In genomic region chr18:36297419-36298112, GRCh38 we compare ENCODE assay signal across 8 cellular contexts. TPM values are rescaled to one million over a fixed set of nuclear protein-coding genes. Genes with fewer than 3 reads are reported as not detected.
DNase-seq lines count a peak whose midpoint lies in the region; ATAC-seq, FAIRE-seq and TF ChIP-seq lines count a peak whose summit lies in the region.

Gene FHOD3 (plus strand): TSS chr18:36297713. CDS start chr18:36297836, 123 bp downstream.

- H3K9ac ChIP-seq in kidney (ENCODE audit: low read length in 2 of 2), result peak within 1 kb of the TSS; percentile 8 to 66
- H3K9ac ChIP-seq in smooth muscle cell (ENCODE audit: low read depth), result peak within 1 kb of the TSS; percentile 6

- H3K79me2 ChIP-seq in smooth muscle cell (ENCODE audit: low read depth), result peaks cover 32% of the 10 kb centered on the region

- H3K4me3 ChIP-seq in kidney (ENCODE audit: low read length in 2 of 2) (peak within 1 kb of the TSS; percentile 62 to 65), smooth muscle cell (peak within 1 kb of the TSS; percentile 74)

- peak within 1 kb of the TSS; percentile 75 to 88 for H3K27ac ChIP-seq in kidney (ENCODE audit: low read depth in 2 of 2, low read length in 2 of 2)
- peak within 1 kb of the TSS; percentile 1 for H3K27ac ChIP-seq in smooth muscle cell (ENCODE audit: low read depth)

- ATAC-seq in HG02798 (IDR thresholded peaks at IDR 0.05; ENCODE audit: poor library complexity, unreplicated experiment), result peak; percentile 74

- no peaks in the 10 kb centered on the region for H3K36me3 ChIP-seq in kidney (ENCODE audit: control insufficient read depth in 1 of 2, insufficient read depth in 2 of 2, low read length in 2 of 2)
- no peaks in the 10 kb centered on the region for H3K36me3 ChIP-seq in smooth muscle cell (ENCODE audit: low read depth)

- no peak for FAIRE-seq in kidney (lab: Jason Lieb, UNC)

- WGBS in smooth muscle cell (ENCODE audit: low lambda C conversion rate), result under 1% methylated on average over 16 of the region's 89 CpGs

- H3F3A ChIP-seq in smooth muscle cell (ENCODE audit: low read depth), result no peaks in the 10 kb centered on the region

- H3K9me3 ChIP-seq in kidney (ENCODE audit: control insufficient read depth in 1 of 2, low read length in 2 of 2) (no peaks in the 10 kb centered on the region), smooth muscle cell (replicated peaks; ENCODE audit: low read depth) (no peaks in the 10 kb centered on the region)

- peak within 1 kb of the TSS; percentile 98 for H3K4me2 ChIP-seq in smooth muscle cell

- H3K27me3 ChIP-seq in smooth muscle cell (ENCODE audit: low read depth), result no peaks in the 10 kb centered on the region

- DNase-seq in A172 (ENCODE audit: low spot score) (peak; percentile 27), GM10266 (ENCODE audit: extremely low spot score) (peak; percentile 85), NCI-H460 (ENCODE audit: extremely low read depth, low read depth) (peak; percentile 43), cerebellum (ENCODE audit: low spot score) (peak; percentile 50), kidney (peak; percentile 92), smooth muscle cell (lab: John Stamatoyannopoulos, UW; ENCODE audit: unreplicated experiment) (peak; percentile 49), Kasumi-1 (lab: John Stamatoyannopoulos, UW) (no peak)

- intact Hi-C loops in kidney (cut with DNase I), result no loop called here

- TF ChIP-seq CTCF in GM10266 (IDR thresholded peaks at IDR 0.05; ENCODE audit: control insufficient read depth, insufficient read depth, low read depth, missing control alignments), result no peak
- TF ChIP-seq CTCF in kidney (IDR thresholded peaks at IDR 0.05; ENCODE audit: borderline replicate concordance, extremely low read depth, insufficient read depth), result no peak
- no peak for TF ChIP-seq CTCF in smooth muscle cell (IDR thresholded peaks at IDR 0.05; ENCODE audit: borderline replicate concordance, insufficient read depth, poor library complexity, severe bottlenecking)

- H2AFZ ChIP-seq in smooth muscle cell (ENCODE audit: low read depth), result peak within 1 kb of the TSS; percentile 95

- no peaks in the 10 kb centered on the region for H4K20me1 ChIP-seq in smooth muscle cell (ENCODE audit: low read depth)

- H3K4me1 ChIP-seq in kidney (ENCODE audit: control insufficient read depth in 1 of 2, insufficient read depth in 1 of 2, low read depth in 1 of 2, low read length in 2 of 2), result peaks cover 11% of the 10 kb centered on the region in 2 donors
- H3K4me1 ChIP-seq in smooth muscle cell (ENCODE audit: low read depth), result peaks cover 26% of the 10 kb centered on the region

RNA-seq across cellular contexts. Expression of gene FHOD3, which starts in this region (rescaled TPM):
- 13.0 and 19.3 TPM in 2 replicates for total RNA-seq in A172 (2014; rRNA removed; shearing (Covaris generic))
- total RNA-seq in NCI-H460 (2014; rRNA removed; shearing (Covaris generic)), result 17.5 and 23.1 TPM in 2 replicates
- polyA plus RNA-seq in NCI-H460 (2014; cell fraction: nucleus; rRNA removed), result 5.0 and 7.7 TPM in 2 replicates
- total RNA-seq in cerebellum, result 38.0 TPM
- 21.5 TPM for total RNA-seq in kidney
- polyA plus RNA-seq in kidney (ENCODE audit: insufficient read depth, low read depth, low replicate concordance), result 28.0 TPM
- total RNA-seq in smooth muscle cell, result 19.4 and 21.8 TPM in 2 replicates
- 6.3 and 8.6 TPM in 2 replicates for polyA plus RNA-seq in smooth muscle cell

Comparison
In these comparisons a context has a peak if more than half of its experiments do, and no peak if none do; other contexts are left out.
1. DNase-seq: peak in A172 (single experiment), GM10266 (single experiment), NCI-H460 (single experiment), cerebellum (single experiment), kidney (single experiment) and smooth muscle cell (single experiment); none in Kasumi-1 (0 of 2).